In the genomic region with DNA sequence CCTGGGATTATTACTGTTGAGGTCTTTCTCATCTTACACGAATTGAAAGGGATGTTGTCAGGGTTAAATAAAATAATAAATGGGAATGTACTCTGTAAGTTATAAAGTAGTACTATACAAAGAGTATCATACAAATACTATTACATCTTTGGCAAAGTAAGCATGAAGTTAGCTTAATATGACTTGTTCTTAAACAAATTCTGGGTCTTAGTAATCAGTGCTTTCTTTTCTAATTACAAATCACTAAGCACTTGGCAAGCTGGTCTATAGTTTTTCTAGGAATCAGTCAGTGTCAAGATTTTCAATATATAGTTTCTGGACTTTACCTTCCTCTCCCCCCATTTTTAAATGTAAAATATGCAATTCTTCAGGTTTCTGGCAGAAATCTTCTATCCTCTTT, we compare ENCODE assay signal across 2 cellular contexts.
TF ChIP-seq lines count a peak whose summit lies in the region.

No MANE protein-coding gene starts in this region.

TF ChIP-seq in GM12878, 131 proteins besides CTCF, POLR2A, EP300 and RAD21:
- TF ChIP-seq, protein P1, sequence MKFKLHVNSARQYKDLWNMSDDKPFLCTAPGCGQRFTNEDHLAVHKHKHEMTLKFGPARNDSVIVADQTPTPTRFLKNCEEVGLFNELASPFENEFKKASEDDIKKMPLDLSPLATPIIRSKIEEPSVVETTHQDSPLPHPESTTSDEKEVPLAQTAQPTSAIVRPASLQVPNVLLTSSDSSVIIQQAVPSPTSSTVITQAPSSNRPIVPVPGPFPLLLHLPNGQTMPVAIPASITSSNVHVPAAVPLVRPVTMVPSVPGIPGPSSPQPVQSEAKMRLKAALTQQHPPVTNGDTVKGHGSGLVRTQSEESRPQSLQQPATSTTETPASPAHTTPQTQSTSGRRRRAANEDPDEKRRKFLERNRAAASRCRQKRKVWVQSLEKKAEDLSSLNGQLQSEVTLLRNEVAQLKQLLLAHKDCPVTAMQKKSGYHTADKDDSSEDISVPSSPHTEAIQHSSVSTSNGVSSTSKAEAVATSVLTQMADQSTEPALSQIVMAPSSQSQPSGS (IDR thresholded peaks at IDR 0.05; ENCODE audit: low read length): no peak
- TF ChIP-seq JUNB (IDR thresholded peaks at IDR 0.05): peak; percentile 55
- TF ChIP-seq CHD2 (IDR thresholded peaks at IDR 0.05; ENCODE audit: borderline replicate concordance, low read depth, low read length): no peak

TF ChIP-seq in SK-N-SH treated with all-trans-retinoic acid at 6 μM for 48 hours, 23 proteins besides CTCF, POLR2A, EP300 and RAD21 (continued from another document):
- TF ChIP-seq, protein P2, sequence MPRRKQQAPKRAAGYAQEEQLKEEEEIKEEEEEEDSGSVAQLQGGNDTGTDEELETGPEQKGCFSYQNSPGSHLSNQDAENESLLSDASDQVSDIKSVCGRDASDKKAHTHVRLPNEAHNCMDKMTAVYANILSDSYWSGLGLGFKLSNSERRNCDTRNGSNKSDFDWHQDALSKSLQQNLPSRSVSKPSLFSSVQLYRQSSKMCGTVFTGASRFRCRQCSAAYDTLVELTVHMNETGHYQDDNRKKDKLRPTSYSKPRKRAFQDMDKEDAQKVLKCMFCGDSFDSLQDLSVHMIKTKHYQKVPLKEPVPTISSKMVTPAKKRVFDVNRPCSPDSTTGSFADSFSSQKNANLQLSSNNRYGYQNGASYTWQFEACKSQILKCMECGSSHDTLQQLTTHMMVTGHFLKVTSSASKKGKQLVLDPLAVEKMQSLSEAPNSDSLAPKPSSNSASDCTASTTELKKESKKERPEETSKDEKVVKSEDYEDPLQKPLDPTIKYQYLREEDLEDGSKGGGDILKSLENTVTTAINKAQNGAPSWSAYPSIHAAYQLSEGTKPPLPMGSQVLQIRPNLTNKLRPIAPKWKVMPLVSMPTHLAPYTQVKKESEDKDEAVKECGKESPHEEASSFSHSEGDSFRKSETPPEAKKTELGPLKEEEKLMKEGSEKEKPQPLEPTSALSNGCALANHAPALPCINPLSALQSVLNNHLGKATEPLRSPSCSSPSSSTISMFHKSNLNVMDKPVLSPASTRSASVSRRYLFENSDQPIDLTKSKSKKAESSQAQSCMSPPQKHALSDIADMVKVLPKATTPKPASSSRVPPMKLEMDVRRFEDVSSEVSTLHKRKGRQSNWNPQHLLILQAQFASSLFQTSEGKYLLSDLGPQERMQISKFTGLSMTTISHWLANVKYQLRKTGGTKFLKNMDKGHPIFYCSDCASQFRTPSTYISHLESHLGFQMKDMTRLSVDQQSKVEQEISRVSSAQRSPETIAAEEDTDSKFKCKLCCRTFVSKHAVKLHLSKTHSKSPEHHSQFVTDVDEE (CRISPR knock-in tag; IDR thresholded peaks at IDR 0.05): no peak
- TF ChIP-seq ZNF70 (CRISPR knock-in tag; IDR thresholded peaks at IDR 0.05) (no peak), ZFP3 (CRISPR knock-in tag; IDR thresholded peaks at IDR 0.05) (no peak), TOX (CRISPR knock-in tag; IDR thresholded peaks at IDR 0.05; ENCODE audit: borderline replicate concordance) (no peak), PPARA (CRISPR knock-in tag; IDR thresholded peaks at IDR 0.05; ENCODE audit: borderline replicate concordance) (no peak)
- TF ChIP-seq, protein P3, sequence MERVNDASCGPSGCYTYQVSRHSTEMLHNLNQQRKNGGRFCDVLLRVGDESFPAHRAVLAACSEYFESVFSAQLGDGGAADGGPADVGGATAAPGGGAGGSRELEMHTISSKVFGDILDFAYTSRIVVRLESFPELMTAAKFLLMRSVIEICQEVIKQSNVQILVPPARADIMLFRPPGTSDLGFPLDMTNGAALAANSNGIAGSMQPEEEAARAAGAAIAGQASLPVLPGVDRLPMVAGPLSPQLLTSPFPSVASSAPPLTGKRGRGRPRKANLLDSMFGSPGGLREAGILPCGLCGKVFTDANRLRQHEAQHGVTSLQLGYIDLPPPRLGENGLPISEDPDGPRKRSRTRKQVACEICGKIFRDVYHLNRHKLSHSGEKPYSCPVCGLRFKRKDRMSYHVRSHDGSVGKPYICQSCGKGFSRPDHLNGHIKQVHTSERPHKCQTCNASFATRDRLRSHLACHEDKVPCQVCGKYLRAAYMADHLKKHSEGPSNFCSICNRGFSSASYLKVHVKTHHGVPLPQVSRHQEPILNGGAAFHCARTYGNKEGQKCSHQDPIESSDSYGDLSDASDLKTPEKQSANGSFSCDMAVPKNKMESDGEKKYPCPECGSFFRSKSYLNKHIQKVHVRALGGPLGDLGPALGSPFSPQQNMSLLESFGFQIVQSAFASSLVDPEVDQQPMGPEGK (CRISPR knock-in tag; IDR thresholded peaks at IDR 0.05; ENCODE audit: borderline replicate concordance): no peak
TF ChIP-seq in SK-N-SH treated with all-trans-retinoic acid at 6 μM for 48 hours: peak in this region for 0.
